1 cellular context compared by ENCODE assay signal in genomic region chr5:52774005-52774410, GRCh38.
TF ChIP-seq lines count a peak whose summit lies in the region.

No MANE protein-coding gene starts in this region.

TF ChIP-seq in H1, 55 proteins besides CTCF, POLR2A, EP300 and RAD21:
- TF ChIP-seq BACH1 (IDR thresholded peaks at IDR 0.05; ENCODE audit: low read length) (no peak), TBP (IDR thresholded peaks at IDR 0.05; ENCODE audit: low read depth, low read length) (no peak), SIX5 (IDR thresholded peaks at IDR 0.05; ENCODE audit: low read depth, low read length) (no peak), RNF2 (IDR thresholded peaks at IDR 0.05; ENCODE audit: borderline replicate concordance, low read depth, low read length, missing control alignments, poor library complexity, severe bottlenecking) (no peak), GABPA (IDR thresholded peaks at IDR 0.05; ENCODE audit: borderline replicate concordance, insufficient read depth, low read length) (no peak), KDM5A (IDR thresholded peaks at IDR 0.05; ENCODE audit: low read length) (no peak), E2F6 (IDR thresholded peaks at IDR 0.05) (no peak)
